ENCODE assay signal across 2 cellular contexts in the genomic region with DNA sequence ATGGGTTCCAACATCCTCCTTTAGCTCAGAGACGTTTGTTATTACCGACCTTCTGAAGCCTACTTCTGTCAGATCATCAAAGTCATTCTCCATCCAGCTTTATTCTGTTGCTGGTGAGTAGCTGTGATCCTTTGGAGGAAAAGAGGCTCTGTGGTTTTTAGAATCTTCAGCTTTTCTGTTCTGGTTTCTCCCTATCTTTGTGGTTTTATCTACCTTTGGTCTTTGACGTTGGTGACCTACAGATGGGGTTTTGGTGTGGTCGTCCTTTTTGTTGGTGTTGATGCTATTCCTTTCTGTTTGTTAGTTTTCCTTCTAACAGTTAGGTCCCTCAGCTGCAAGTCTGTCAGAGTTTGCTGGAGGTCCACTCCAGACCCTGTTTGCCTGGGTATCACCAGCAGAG. TPM values are rescaled to one million over a fixed set of nuclear protein-coding genes. Genes with fewer than 3 reads are reported as not detected.
"Had no signal": no experiment of that assay in that cellular context is flagged by ENCODE, and none has a peak within 500 bp of the region (broad histone marks: within the 10 kb centered on the region; RNA-seq: fewer than 3 reads in every experiment).

No MANE protein-coding gene starts in this region.

RNA-seq across cellular contexts. Expression of a gene that starts 12.3 kb away (rescaled TPM):
- total RNA-seq: G401, GM12878 had no signal
- polyA plus RNA-seq: GM12878 had no signal
